12 cellular contexts compared by ENCODE assay signal in genomic region chr14:50347521-50347920, GRCh38. TPM values are rescaled to one million over a fixed set of nuclear protein-coding genes. Genes with fewer than 3 reads are reported as not detected.
DNase-seq lines count a peak whose midpoint lies in the region; ATAC-seq and TF ChIP-seq lines count a peak whose summit lies in the region.
"Had no signal": no experiment of that assay in that cellular context is flagged by ENCODE, and none has a peak within 500 bp of the region (broad histone marks: within the 10 kb centered on the region; RNA-seq: fewer than 3 reads in every experiment).

No MANE protein-coding gene starts in this region.

- H3K4me1 ChIP-seq in IMR-90 (ENCODE audit: control insufficient read depth, insufficient read depth, low read length) (peaks cover 27% of the 10 kb centered on the region), H9 (ENCODE audit: insufficient read depth, low read length) (no peaks in the 10 kb centered on the region; the same call in 1 of the 2 replicates)

- POLR2A ChIA-PET in IMR-90 (lab: Charles Lee; ENCODE audit: unreplicated experiment): no interaction called here

- peak overlapping the region; percentile 85 for H3K14ac ChIP-seq in IMR-90 (replicated peaks; ENCODE audit: low read depth, low read length)
- no peak overlapping the region for H3K14ac ChIP-seq in H9 (ENCODE audit: insufficient read depth, low read length)

- peak overlapping the region; percentile 62 for H3K27ac Mint-ChIP-seq in chondrocyte (ENCODE audit: unreplicated experiment)
- peak overlapping the region in 2 of 3 experiments; percentile 2 to 8 for H3K27ac Mint-ChIP-seq in nephron
- peak overlapping the region in 1 of 3 experiments; percentile 2; a peak in 1 of 7 replicates for H3K27ac Mint-ChIP-seq in H9
- H3K27ac Mint-ChIP-seq: T-helper 1 cell treated with Interleukin-12 subunit alpha and Interleukin-12 subunit beta and Interleukin-4 antibody, amounts not matched to agents 30 μg/mL and 1 μg/mL, for 36 hours had no signal

- H3K9me3 ChIP-seq in IMR-90 (ENCODE audit: control insufficient read depth, insufficient read depth, low read length) (no peaks in the 10 kb centered on the region), H9 (ENCODE audit: control insufficient read depth, low read depth, low read length) (no peaks in the 10 kb centered on the region)
- H3K9me3 ChIP-seq: BLaER1 had no signal

- intact Hi-C loops in IMR-90 (cut with micrococcal nuclease): no loop called here

- H3K18ac ChIP-seq in IMR-90 (ENCODE audit: low read depth, low read length) (peak overlapping the region; percentile 96), H9 (ENCODE audit: insufficient read length, low read depth, low read length) (no peak overlapping the region)

- peaks cover 0 to 20% of the 10 kb centered on the region in 2 experiments; a peak in 1 of 4 replicates for H3K79me1 ChIP-seq in IMR-90 (ENCODE audit: low read depth in 1 of 2, low read length in 2 of 2)
- no peaks in the 10 kb centered on the region for H3K79me1 ChIP-seq in H9 (ENCODE audit: insufficient read depth, low read depth, low read length, poor library complexity, severe bottlenecking)

- 0 out of 2 replicates have a peak overlapping the region, but pooled peaks have one; percentile 10 for H3K4me2 ChIP-seq in IMR-90 (ENCODE audit: low read depth, low read length)
- no peak overlapping the region for H3K4me2 ChIP-seq in H9 (ENCODE audit: insufficient read depth, insufficient read length, low read length)
- H3K4me2 ChIP-seq: BLaER1 had no signal

- peak overlapping the region; percentile 61 for H3K23ac ChIP-seq in IMR-90 (ENCODE audit: low read depth, low read length)
- no peak overlapping the region for H3K23ac ChIP-seq in H9 (ENCODE audit: insufficient read length, low read depth, low read length)

- no peaks in the 10 kb centered on the region for H3K27me3 Mint-ChIP-seq in chondrocyte (ENCODE audit: low read depth)
- no peaks in the 10 kb centered on the region for H3K27me3 Mint-ChIP-seq in nephron (ENCODE audit: low read depth)
- H3K27me3 Mint-ChIP-seq in H9 (ENCODE audit: low read depth): no peaks in the 10 kb centered on the region; the same call in 1 of the 2 replicates
- H3K27me3 Mint-ChIP-seq: naive thymus-derived CD8-positive, alpha-beta T cell had no signal

- peak; percentile 45 for ATAC-seq in IMR-90 (ENCODE audit: low read depth)
- ATAC-seq: naive thymus-derived CD8-positive, alpha-beta T cell had no signal

- peak; percentile 55 for DNase-seq in AG08395 (ENCODE audit: low spot score)
- DNase-seq in IMR-90: peak; percentile 69
- no peak for DNase-seq in chondrocyte (ENCODE audit: low spot score)
- no peak for DNase-seq in activated CD8-positive, alpha-beta memory T cell treated with anti-CD3 and anti-CD28 coated beads for 24 hours
- no peak for DNase-seq in amniotic stem cell (lab: John Stamatoyannopoulos, UW)
- no peak for DNase-seq in SKM-1 (lab: John Stamatoyannopoulos, UW; ENCODE audit: unreplicated experiment)
- DNase-seq in H9: no peak
- DNase-seq: naive thymus-derived CD8-positive, alpha-beta T cell; NCI-H2171 treated with DMSO at 0.1 percent for 48 hours had no signal

- no TSS peak for BruUV-seq in IMR-90 (replicated peaks; lab: Mats Ljungman, UMichigan)

- H3K9me3 Mint-ChIP-seq in chondrocyte (ENCODE audit: low read depth) (no peaks in the 10 kb centered on the region), nephron (no peaks in the 10 kb centered on the region), H9 (no peaks in the 10 kb centered on the region)
- H3K9me3 Mint-ChIP-seq: naive thymus-derived CD8-positive, alpha-beta T cell; T-helper 1 cell treated with Interleukin-12 subunit alpha and Interleukin-12 subunit beta and Interleukin-4 antibody, amounts not matched to agents 30 μg/mL and 1 μg/mL, for 36 hours had no signal

- CTCF ChIA-PET in IMR-90 (lab: Yijun Ruan, JAX): no interaction called here

- TF ChIP-seq POLR2A in IMR-90 (IDR thresholded peaks at IDR 0.05; ENCODE audit: low read depth, low read length): no peak

- no peaks in the 10 kb centered on the region for H3K36me3 Mint-ChIP-seq in chondrocyte (ENCODE audit: low read depth)
- H3K36me3 Mint-ChIP-seq in nephron (ENCODE audit: low read depth): no peaks in the 10 kb centered on the region
- H3K36me3 Mint-ChIP-seq in H9 (ENCODE audit: insufficient read depth in 1 of 3, low read depth in 3 of 3): no peaks in the 10 kb centered on the region

- in situ Hi-C loops in IMR-90 (cut with MboI; ENCODE audit: low sequenced_read_pairs): no loop called here

- H2BK15ac ChIP-seq in IMR-90 (ENCODE audit: low read depth, low read length) (peak overlapping the region; percentile 97; the same call in 2 of the 3 replicates), H9 (ENCODE audit: low read depth, low read length) (no peak overlapping the region)

- H2BK12ac ChIP-seq in H9 (ENCODE audit: insufficient read length, low read depth, low read length): no peak overlapping the region

- H3K4me3 Mint-ChIP-seq in chondrocyte (ENCODE audit: unreplicated experiment) (no peak overlapping the region), nephron (no peak overlapping the region), H9 (no peak overlapping the region)
- H3K4me3 Mint-ChIP-seq: naive thymus-derived CD8-positive, alpha-beta T cell; T-helper 1 cell treated with Interleukin-12 subunit alpha and Interleukin-12 subunit beta and Interleukin-4 antibody, amounts not matched to agents 30 μg/mL and 1 μg/mL, for 36 hours had no signal

- H3K9me1 ChIP-seq in IMR-90 (ENCODE audit: insufficient read depth, low read length): peaks cover 13% of the 10 kb centered on the region

- H2BK20ac ChIP-seq in IMR-90 (ENCODE audit: low read depth, low read length): peak overlapping the region; percentile 96
- H2BK20ac ChIP-seq in H9 (ENCODE audit: low read depth, low read length, poor library complexity, severe bottlenecking): no peak overlapping the region

- no peak overlapping the region for H2AFZ ChIP-seq in IMR-90 (replicated peaks; ENCODE audit: low read length, poor library complexity)
- H2AFZ ChIP-seq in H9 (ENCODE audit: low read length): no peak overlapping the region

- H4K5ac ChIP-seq in IMR-90 (ENCODE audit: low read depth, low read length) (peak overlapping the region; percentile 96), H9 (ENCODE audit: insufficient read length, low read depth, low read length) (no peak overlapping the region)

- H3K56ac ChIP-seq in IMR-90 (ENCODE audit: extremely low read depth, insufficient read depth, low read length) (peak overlapping the region; percentile 13; the same call in 1 of the 2 replicates), H9 (ENCODE audit: insufficient read length, low read depth, low read length) (no peak overlapping the region)

- H3K4me1 Mint-ChIP-seq in chondrocyte (ENCODE audit: low read depth) (peaks cover 75% of the 10 kb centered on the region), nephron (peaks cover 57% of the 10 kb centered on the region), H9 (peaks cover 12 to 23% of the 10 kb centered on the region in 2 experiments)

- peak overlapping the region; percentile 89 for H4K91ac ChIP-seq in IMR-90 (ENCODE audit: insufficient read depth, low read depth, low read length)
- no peak overlapping the region for H4K91ac ChIP-seq in H9 (ENCODE audit: insufficient read length, low read depth, low read length)

- no peak overlapping the region for H3K4me3 ChIP-seq in IMR-90 (ENCODE audit: insufficient read depth, low read depth, low read length)
- H3K4me3 ChIP-seq: BLaER1 had no signal

- H2BK5ac ChIP-seq in IMR-90 (ENCODE audit: low read depth, low read length, poor library complexity, severe bottlenecking) (peak overlapping the region; percentile 41), H9 (ENCODE audit: insufficient read length, low read length) (no peak overlapping the region)

- peak overlapping the region; percentile 63 to 84; a peak in 3 of 4 replicates for H4K8ac ChIP-seq in IMR-90 (ENCODE audit: low read depth in 2 of 2, low read length in 2 of 2)
- no peak overlapping the region for H4K8ac ChIP-seq in H9 (replicated peaks; ENCODE audit: insufficient read length, low read depth, low read length)

- dilution Hi-C loops in IMR-90 (cut with HindIII; ENCODE audit: low sequenced_read_pairs, unreplicated experiment): no loop called here

- no peak for TF ChIP-seq CTCF in IMR-90 (conservative IDR thresholded peaks at IDR 0.05; ENCODE audit: low read depth, low read length)
- TF ChIP-seq CTCF in chondrocyte (IDR thresholded peaks at IDR 0.05): no peak
- no peak for TF ChIP-seq CTCF in nephron (IDR thresholded peaks at IDR 0.05; ENCODE audit: unreplicated experiment in 3 of 3)
- no peak for TF ChIP-seq CTCF in H9 (conservative IDR thresholded peaks at IDR 0.05)

- H3K9ac ChIP-seq in IMR-90 (ENCODE audit: low read depth, low read length) (no peak overlapping the region), H9 (ENCODE audit: extremely low read depth, insufficient read length, low read length) (no peak overlapping the region)
- H3K9ac ChIP-seq: BLaER1 had no signal

- no peaks in the 10 kb centered on the region for H3K36me3 ChIP-seq in IMR-90 (ENCODE audit: control insufficient read depth, insufficient read depth, low read length)
- H3K36me3 ChIP-seq: BLaER1 had no signal

- peak overlapping the region; percentile 79 for H2AK9ac ChIP-seq in IMR-90 (replicated peaks; ENCODE audit: low read depth, low read length, poor library complexity)

- H4K20me1 ChIP-seq in IMR-90 (ENCODE audit: insufficient read depth, low read length) (no peaks in the 10 kb centered on the region), H9 (ENCODE audit: control insufficient read depth, insufficient read depth, insufficient read length) (no peaks in the 10 kb centered on the region)
- H4K20me1 ChIP-seq: BLaER1 had no signal

- TF ChIP-seq RAD21 in IMR-90 (IDR thresholded peaks at IDR 0.05; ENCODE audit: low read length): no peak

- H2AK5ac ChIP-seq in IMR-90 (ENCODE audit: low read depth, low read length) (peak overlapping the region; percentile 79), H9 (ENCODE audit: insufficient read length, low read length) (no peak overlapping the region)

- peak overlapping the region; percentile 75; the same call in 1 of the 2 replicates for H3K27ac ChIP-seq in IMR-90 (ENCODE audit: insufficient read depth, low read length)
- H3K27ac ChIP-seq in H9 (ENCODE audit: insufficient read length, low read depth, low read length): no peak overlapping the region
- H3K27ac ChIP-seq: BLaER1 had no signal

- H3K4ac ChIP-seq in IMR-90 (ENCODE audit: low read depth, low read length): peak overlapping the region; percentile 91
- H3K4ac ChIP-seq in H9 (ENCODE audit: low read depth, low read length): no peak overlapping the region

- no peak overlapping the region for H3T11ph ChIP-seq in H9 (ENCODE audit: low read length)

- peak overlapping the region; percentile 88 for H2BK120ac ChIP-seq in IMR-90 (ENCODE audit: low read depth, low read length)
- no peak overlapping the region for H2BK120ac ChIP-seq in H9 (ENCODE audit: low read depth, low read length, poor library complexity, severe bottlenecking)

- 40% methylated on average over 1 of the region's 1 CpG; no CpG with 5 or more reads in 1 of the 2 experiments for WGBS in IMR-90 (ENCODE audit: extremely low coverage in 2 of 2, insufficient read length in 1 of 2), 2 experiments
- WGBS in H9 (ENCODE audit: extremely low coverage, insufficient read length, low lambda C conversion rate): no CpG with 5 or more reads among the region's 1 CpG

- no peaks in the 10 kb centered on the region for H3K23me2 ChIP-seq in H9 (ENCODE audit: insufficient read length, low read depth, low read length, poor library complexity, severe bottlenecking)

- H3K79me2 ChIP-seq in H9 (ENCODE audit: insufficient read depth, low read length): no peaks in the 10 kb centered on the region; the same call in 1 of the 2 replicates

- H3K27me3 ChIP-seq in IMR-90 (ENCODE audit: control insufficient read depth, insufficient read depth, low read length): no peaks in the 10 kb centered on the region
- no peaks in the 10 kb centered on the region for H3K27me3 ChIP-seq in H9 (ENCODE audit: insufficient read depth, low read length)
- H3K27me3 ChIP-seq: BLaER1 had no signal

RNA-seq across cellular contexts. Expression of gene DMAC2L, which starts 35.4 kb away (rescaled TPM):
- 3.9 and 5.0 TPM in 2 replicates for total RNA-seq in IMR-90 (2012; rRNA removed)
- polyA plus RNA-seq in IMR-90 (2012; rRNA removed): 6.1 and 7.8 TPM in 2 replicates
- polyA plus RNA-seq in IMR-90 (2012; cell fraction: cytosol; rRNA removed): 2.2 and 9.5 TPM in 2 replicates
- polyA plus RNA-seq in IMR-90 (2012; cell fraction: nucleus; rRNA removed; ENCODE audit: low replicate concordance): 6.2 and 11.8 TPM in 2 replicates
- total RNA-seq in chondrocyte: 9.9 to 17.3 TPM (median 13.5 TPM) in 3 replicates
- total RNA-seq in H9 (2021): 22.4 TPM in 2 replicates

RNA-seq across cellular contexts. Expression of gene L2HGDH, which starts 35.5 kb away (rescaled TPM):
- total RNA-seq in IMR-90 (2012; rRNA removed): 3.8 and 5.0 TPM in 2 replicates
- 2.8 and 3.1 TPM in 2 replicates for polyA plus RNA-seq in IMR-90 (2012; rRNA removed)
- 1.5 and 2.3 TPM in 2 replicates for polyA plus RNA-seq in IMR-90 (2012; cell fraction: cytosol; rRNA removed)
- 0.87 and 2.4 TPM in 2 replicates for polyA plus RNA-seq in IMR-90 (2012; cell fraction: nucleus; rRNA removed; ENCODE audit: low replicate concordance)
- 5.4 to 5.9 TPM (median 5.8 TPM) in 3 replicates for total RNA-seq in chondrocyte
- total RNA-seq in H9 (2021): 22.6 and 24.8 TPM in 2 replicates

RNA-seq across cellular contexts. Expression of gene CDKL1, which starts 49.2 kb away (rescaled TPM):
- total RNA-seq in IMR-90 (2012; rRNA removed) (3.8 and 7.2 TPM in 2 replicates), chondrocyte (8.4 to 15.7 TPM (median 9.4 TPM) in 3 replicates), H9 (2021) (0.72 and 1.8 TPM in 2 replicates)
- polyA plus RNA-seq in IMR-90 (2012; rRNA removed): 1.5 and 1.9 TPM in 2 replicates
- 0.75 and 0.87 TPM in 2 replicates for polyA plus RNA-seq in IMR-90 (2012; cell fraction: cytosol; rRNA removed)
- polyA plus RNA-seq in IMR-90 (2012; cell fraction: nucleus; rRNA removed; ENCODE audit: low replicate concordance): 1.0 and 5.3 TPM in 2 replicates

Comparison
In these comparisons a context has a peak if more than half of its experiments do, and no peak if none do; other contexts are left out.
1. DNase-seq: peak in AG08395 (single experiment) and IMR-90 (single experiment); none in chondrocyte (single experiment), activated CD8-positive, alpha-beta memory T cell treated with anti-CD3 and anti-CD28 coated beads for 24 hours (single experiment), amniotic stem cell (single experiment), SKM-1 (single experiment) and H9 (single experiment).